Comparison of ENCODE assay signal across 1 cellular context in the genomic region with DNA sequence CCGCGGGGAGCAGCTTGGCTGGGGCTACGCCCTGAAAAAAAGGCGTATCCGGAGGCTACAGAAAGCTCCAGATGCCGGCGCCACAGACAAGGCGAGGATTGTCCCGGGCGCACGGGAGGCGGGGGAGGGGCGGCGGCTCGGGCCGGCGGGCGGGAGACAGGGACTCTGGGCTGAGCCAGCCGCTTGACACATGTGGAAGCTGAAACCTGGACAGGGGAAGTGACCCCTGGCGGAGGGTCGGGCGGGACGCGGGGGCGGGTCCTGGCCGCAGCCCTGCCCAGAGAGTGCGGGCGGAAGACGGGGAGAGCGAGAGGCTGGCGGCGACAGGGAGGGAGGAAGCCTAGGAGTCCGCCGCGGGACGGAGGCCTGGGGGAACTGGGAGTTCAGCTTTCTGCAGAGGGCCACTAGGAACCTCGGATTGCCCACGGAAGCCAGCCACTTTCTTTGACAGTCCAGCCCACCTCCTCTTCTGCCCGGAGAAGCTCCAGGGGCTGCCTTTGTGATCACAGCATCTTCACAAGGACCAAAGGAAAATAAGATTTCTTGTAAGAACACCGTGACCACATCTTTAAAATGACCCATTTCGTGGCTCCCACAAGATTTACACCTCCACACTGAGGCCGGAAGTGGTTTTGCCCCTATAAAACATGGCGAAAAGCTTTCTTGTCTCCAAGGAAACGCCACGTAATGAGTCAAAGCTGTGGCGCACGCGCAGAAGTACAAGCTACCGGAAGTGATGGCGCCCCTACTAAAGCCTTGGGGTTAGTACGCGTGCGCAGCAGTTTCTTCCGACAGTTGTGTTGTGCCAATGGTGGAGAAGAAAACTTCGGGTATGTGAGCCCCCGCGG.
TF ChIP-seq lines count a peak whose summit lies in the region.

Gene PLOD3 (minus strand): TSS at position 194 of the 848 bp plus-strand sequence. CDS start 307 bp downstream, outside the sequence.
Gene ZNHIT1 (plus strand): TSS at position 778 of the 848 bp plus-strand sequence. CDS start 31 bp downstream, at position 809.

TF ChIP-seq in SK-N-SH treated with all-trans-retinoic acid at 6 μM for 48 hours, 23 proteins besides CTCF, POLR2A, EP300 and RAD21 (continued from another document):
- TF ChIP-seq PPARA (CRISPR knock-in tag; IDR thresholded peaks at IDR 0.05; ENCODE audit: borderline replicate concordance) (no peak), ZFP30 (CRISPR knock-in tag; IDR thresholded peaks at IDR 0.05) (no peak), ARNTL (CRISPR knock-in tag; IDR thresholded peaks at IDR 0.05; ENCODE audit: borderline replicate concordance, low read depth) (no peak), ISL1 (CRISPR knock-in tag; IDR thresholded peaks at IDR 0.05) (no peak), TCF4 (CRISPR knock-in tag; IDR thresholded peaks at IDR 0.05; ENCODE audit: borderline replicate concordance) (peak; percentile 33; the same call in 1 of the 2 replicates), ZNF70 (CRISPR knock-in tag; IDR thresholded peaks at IDR 0.05) (no peak), ZNF565 (CRISPR knock-in tag; conservative IDR thresholded peaks at IDR 0.05; ENCODE audit: low read depth) (no peak)
- TF ChIP-seq, protein P1, sequence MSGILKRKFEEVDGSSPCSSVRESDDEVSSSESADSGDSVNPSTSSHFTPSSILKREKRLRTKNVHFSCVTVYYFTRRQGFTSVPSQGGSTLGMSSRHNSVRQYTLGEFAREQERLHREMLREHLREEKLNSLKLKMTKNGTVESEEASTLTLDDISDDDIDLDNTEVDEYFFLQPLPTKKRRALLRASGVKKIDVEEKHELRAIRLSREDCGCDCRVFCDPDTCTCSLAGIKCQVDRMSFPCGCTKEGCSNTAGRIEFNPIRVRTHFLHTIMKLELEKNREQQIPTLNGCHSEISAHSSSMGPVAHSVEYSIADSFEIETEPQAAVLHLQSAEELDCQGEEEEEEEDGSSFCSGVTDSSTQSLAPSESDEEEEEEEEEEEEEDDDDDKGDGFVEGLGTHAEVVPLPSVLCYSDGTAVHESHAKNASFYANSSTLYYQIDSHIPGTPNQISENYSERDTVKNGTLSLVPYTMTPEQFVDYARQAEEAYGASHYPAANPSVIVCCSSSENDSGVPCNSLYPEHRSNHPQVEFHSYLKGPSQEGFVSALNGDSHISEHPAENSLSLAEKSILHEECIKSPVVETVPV (CRISPR knock-in tag; IDR thresholded peaks at IDR 0.05): no peak
- TF ChIP-seq, protein P2, sequence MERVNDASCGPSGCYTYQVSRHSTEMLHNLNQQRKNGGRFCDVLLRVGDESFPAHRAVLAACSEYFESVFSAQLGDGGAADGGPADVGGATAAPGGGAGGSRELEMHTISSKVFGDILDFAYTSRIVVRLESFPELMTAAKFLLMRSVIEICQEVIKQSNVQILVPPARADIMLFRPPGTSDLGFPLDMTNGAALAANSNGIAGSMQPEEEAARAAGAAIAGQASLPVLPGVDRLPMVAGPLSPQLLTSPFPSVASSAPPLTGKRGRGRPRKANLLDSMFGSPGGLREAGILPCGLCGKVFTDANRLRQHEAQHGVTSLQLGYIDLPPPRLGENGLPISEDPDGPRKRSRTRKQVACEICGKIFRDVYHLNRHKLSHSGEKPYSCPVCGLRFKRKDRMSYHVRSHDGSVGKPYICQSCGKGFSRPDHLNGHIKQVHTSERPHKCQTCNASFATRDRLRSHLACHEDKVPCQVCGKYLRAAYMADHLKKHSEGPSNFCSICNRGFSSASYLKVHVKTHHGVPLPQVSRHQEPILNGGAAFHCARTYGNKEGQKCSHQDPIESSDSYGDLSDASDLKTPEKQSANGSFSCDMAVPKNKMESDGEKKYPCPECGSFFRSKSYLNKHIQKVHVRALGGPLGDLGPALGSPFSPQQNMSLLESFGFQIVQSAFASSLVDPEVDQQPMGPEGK (CRISPR knock-in tag; IDR thresholded peaks at IDR 0.05; ENCODE audit: borderline replicate concordance): no peak
